Comparison of ENCODE assay signal across 8 cellular contexts in genomic region chr2:25161055-25161781, GRCh38. TPM values are rescaled to one million over a fixed set of nuclear protein-coding genes. Genes with fewer than 3 reads are reported as not detected.
A peak's percentile ranks its signal among the peaks of the same experiment; 100 is the strongest.
DNase-seq lines count a peak whose midpoint lies in the region; ATAC-seq and TF ChIP-seq lines count a peak whose summit lies in the region.

No MANE protein-coding gene starts in this region.

- intact Hi-C loops in dorsolateral prefrontal cortex (cut with DNase I) = no loop called here

- H3K27ac ChIP-seq in dorsolateral prefrontal cortex (peak overlapping the region in 7 of 59 donors; percentile 2 to 70 (median 38)), stomach smooth muscle (ENCODE audit: low read length) (peak overlapping the region; percentile 31)

- peak overlapping the region in 50 of 59 donors; percentile 4 to 63 (median 36) for H3K4me3 ChIP-seq in dorsolateral prefrontal cortex
- H3K4me3 ChIP-seq in stomach smooth muscle (ENCODE audit: low read length in 2 of 2) = peak overlapping the region; percentile 64 to 69

- DNase-seq in activated CD4-positive, alpha-beta T cell treated with anti-CD3 and anti-CD28 coated beads, Interleukin-2, amount 10 ng/mL, durations not matched to agents 7 days and 5 days = peak; percentile 81
- DNase-seq in dorsolateral prefrontal cortex (peak in 4 of 10 donors; percentile 19 to 53 (median 38)), NCI-H524 treated with DMSO at 0.1 percent for 48 hours (lab: John Stamatoyannopoulos, UW) (no peak), NCI-H526 treated with DMSO at 0.1 percent for 48 hours (lab: John Stamatoyannopoulos, UW) (no peak)
- peak; percentile 76 for DNase-seq in natural killer cell treated with Interleukin-12 subunit alpha and Interleukin-12 subunit beta and Interleukin-15 and Interleukin-18, amount 100 ng/mL, for 72 hours (ENCODE audit: low spot score)

- H3K9ac ChIP-seq in stomach smooth muscle (ENCODE audit: low read length in 2 of 2) = no peak overlapping the region

- H3K36me3 Mint-ChIP-seq in activated CD4-positive, alpha-beta T cell treated with anti-CD3 and anti-CD28 coated beads, Interleukin-2, amount 10 ng/mL, durations not matched to agents 7 days and 5 days (ENCODE audit: low read depth) = peaks cover 7% of the 10 kb centered on the region
- H3K36me3 Mint-ChIP-seq in natural killer cell treated with Interleukin-12 subunit alpha and Interleukin-12 subunit beta and Interleukin-15 and Interleukin-18, amount 100 ng/mL, for 72 hours = no peaks in the 10 kb centered on the region

- POLR2A ChIA-PET in activated CD4-positive, alpha-beta T cell treated with anti-CD3 and anti-CD28 coated beads, Interleukin-2, amount 10 ng/mL, durations not matched to agents 7 days and 5 days (lab: Charles Lee) = interaction anchor here (0.6 kb wide), 1 partner anchor 189 kb away, joined by 3 read pairs; no protein-coding TSS in a partner anchor

- ATAC-seq in GM18868 (IDR thresholded peaks at IDR 0.05; ENCODE audit: unreplicated experiment) = peak; percentile 60
- peak; percentile 82 to 83 for ATAC-seq in natural killer cell treated with Interleukin-12 subunit alpha and Interleukin-12 subunit beta and Interleukin-15 and Interleukin-18, amount 100 ng/mL, for 72 hours
- no peak for ATAC-seq in GM19467 (IDR thresholded peaks at IDR 0.05; ENCODE audit: unreplicated experiment)

- H3K4me1 Mint-ChIP-seq in activated CD4-positive, alpha-beta T cell treated with anti-CD3 and anti-CD28 coated beads, Interleukin-2, amount 10 ng/mL, durations not matched to agents 7 days and 5 days = peaks cover 32% of the 10 kb centered on the region
- H3K4me1 Mint-ChIP-seq in natural killer cell treated with Interleukin-12 subunit alpha and Interleukin-12 subunit beta and Interleukin-15 and Interleukin-18, amount 100 ng/mL, for 72 hours (ENCODE audit: low read depth in 2 of 2) = peaks cover 7 to 9% of the 10 kb centered on the region in 2 donors

- TF ChIP-seq CTCF in dorsolateral prefrontal cortex (IDR thresholded peaks at IDR 0.05 in 54 of 56, conservative IDR thresholded peaks at IDR 0.05 in 2 of 56; ENCODE audit: low read depth in 1 of 56, partially characterized antibody in 56 of 56) = no peak

- H3K9me3 Mint-ChIP-seq in activated CD4-positive, alpha-beta T cell treated with anti-CD3 and anti-CD28 coated beads, Interleukin-2, amount 10 ng/mL, durations not matched to agents 7 days and 5 days = no peaks in the 10 kb centered on the region
- no peaks in the 10 kb centered on the region for H3K9me3 Mint-ChIP-seq in natural killer cell treated with Interleukin-12 subunit alpha and Interleukin-12 subunit beta and Interleukin-15 and Interleukin-18, amount 100 ng/mL, for 72 hours

- peaks cover 0 to 3% of the 10 kb centered on the region in 2 donors for H3K9me3 ChIP-seq in stomach smooth muscle (ENCODE audit: control insufficient read depth in 2 of 2, low read length in 2 of 2)

- H3K4me1 ChIP-seq in stomach smooth muscle (ENCODE audit: control insufficient read depth, insufficient read depth, low read length) = peaks cover 8% of the 10 kb centered on the region

- CTCF ChIA-PET in activated CD4-positive, alpha-beta T cell treated with anti-CD3 and anti-CD28 coated beads, Interleukin-2, amount 10 ng/mL, durations not matched to agents 7 days and 5 days (lab: Charles Lee) = no interaction called here

- no peaks in the 10 kb centered on the region for H3K36me3 ChIP-seq in stomach smooth muscle (ENCODE audit: control insufficient read depth in 2 of 2, insufficient read depth in 2 of 2, low read length in 2 of 2)

- peak overlapping the region; percentile 73 for H3K4me3 Mint-ChIP-seq in activated CD4-positive, alpha-beta T cell treated with anti-CD3 and anti-CD28 coated beads, Interleukin-2, amount 10 ng/mL, durations not matched to agents 7 days and 5 days
- H3K4me3 Mint-ChIP-seq in natural killer cell treated with Interleukin-12 subunit alpha and Interleukin-12 subunit beta and Interleukin-15 and Interleukin-18, amount 100 ng/mL, for 72 hours = peak overlapping the region; percentile 80

- peaks cover 0 to 8% (median 0%) of the 10 kb centered on the region in 45 donors for H3K27me3 ChIP-seq in dorsolateral prefrontal cortex
- H3K27me3 ChIP-seq in stomach smooth muscle (ENCODE audit: control insufficient read depth in 1 of 2, insufficient read depth in 2 of 2, low read length in 2 of 2) = peaks cover 17 to 21% of the 10 kb centered on the region in 2 donors

- H3K27me3 Mint-ChIP-seq in activated CD4-positive, alpha-beta T cell treated with anti-CD3 and anti-CD28 coated beads, Interleukin-2, amount 10 ng/mL, durations not matched to agents 7 days and 5 days = peaks cover 7% of the 10 kb centered on the region
- H3K27me3 Mint-ChIP-seq in natural killer cell treated with Interleukin-12 subunit alpha and Interleukin-12 subunit beta and Interleukin-15 and Interleukin-18, amount 100 ng/mL, for 72 hours = peaks cover 0 to 3% of the 10 kb centered on the region in 2 donors

- peak overlapping the region; percentile 91 for H3K27ac Mint-ChIP-seq in activated CD4-positive, alpha-beta T cell treated with anti-CD3 and anti-CD28 coated beads, Interleukin-2, amount 10 ng/mL, durations not matched to agents 7 days and 5 days
- peak overlapping the region; percentile 72 to 85 for H3K27ac Mint-ChIP-seq in natural killer cell treated with Interleukin-12 subunit alpha and Interleukin-12 subunit beta and Interleukin-15 and Interleukin-18, amount 100 ng/mL, for 72 hours

RNA-seq across cellular contexts. Expression of gene POMC, which starts 7.2 kb away (rescaled TPM):
- 1 to 10 TPM; 4.1 to 5.0 TPM for total RNA-seq in activated CD4-positive, alpha-beta T cell treated with anti-CD3 and anti-CD28 coated beads, Interleukin-2, amount 10 ng/mL, durations not matched to agents 7 days and 5 days
- total RNA-seq in dorsolateral prefrontal cortex = 1 to 10 TPM in 55 of 120 experiments, under 1 TPM in 47, not detected in 18; 0.39 to 5.2 (median 1.1) TPM
- total RNA-seq in natural killer cell treated with Interleukin-12 subunit alpha and Interleukin-12 subunit beta and Interleukin-15 and Interleukin-18, amount 100 ng/mL, for 72 hours = 1 to 10 TPM; 3.4 to 5.2 TPM

Comparison
In these comparisons a context has a peak if more than half of its experiments do, and no peak if none do; other contexts are left out.
1. DNase-seq: peak in activated CD4-positive, alpha-beta T cell treated with anti-CD3 and anti-CD28 coated beads, Interleukin-2, amount 10 ng/mL, durations not matched to agents 7 days and 5 days (single experiment) and natural killer cell treated with Interleukin-12 subunit alpha and Interleukin-12 subunit beta and Interleukin-15 and Interleukin-18, amount 100 ng/mL, for 72 hours (single experiment); none in NCI-H524 treated with DMSO at 0.1 percent for 48 hours (single experiment) and NCI-H526 treated with DMSO at 0.1 percent for 48 hours (single experiment).